1 cellular context compared by ENCODE assay signal in genomic region chr22:19674129-19674928, GRCh38.
TF ChIP-seq lines count a peak whose summit lies in the region.

No MANE protein-coding gene starts in this region.

TF ChIP-seq in K562, 482 proteins besides CTCF, POLR2A, EP300 and RAD21 (continues in another document):
- TF ChIP-seq FOXK1 (CRISPR knock-in tag; IDR thresholded peaks at IDR 0.05; ENCODE audit: borderline replicate concordance) (peak; percentile 68; the same call in 1 of the 2 replicates), EZH2 (IDR thresholded peaks at IDR 0.05; ENCODE audit: borderline replicate concordance, low read depth, low read length) (0 out of 2 replicates have a peak, but pooled peaks have one; percentile 2), ATF3 (IDR thresholded peaks at IDR 0.05) (no peak), ATF3 (CRISPR knock-in tag; conservative IDR thresholded peaks at IDR 0.05) (0 out of 2 replicates have a peak, but pooled peaks have one; percentile 10), ZBTB40 (IDR thresholded peaks at IDR 0.05) (no peak), ZBTB40 (CRISPR knock-in tag; IDR thresholded peaks at IDR 0.05) (0 out of 2 replicates have a peak, but pooled peaks have one; percentile 39), PRMT5 (CRISPR knock-in tag; IDR thresholded peaks at IDR 0.05) (no peak), RNF2 (IDR thresholded peaks at IDR 0.05) (peak; percentile 42; the same call in 1 of the 2 replicates), E2F4 (CRISPR knock-in tag; IDR thresholded peaks at IDR 0.05; ENCODE audit: low read depth) (0 out of 2 replicates have a peak, but pooled peaks have one; percentile 10), TFAP4 (CRISPR knock-in tag; IDR thresholded peaks at IDR 0.05; ENCODE audit: borderline replicate concordance) (peak; percentile 37; the same call in 1 of the 2 replicates), SMARCC2 (IDR thresholded peaks at IDR 0.05; ENCODE audit: low read depth) (no peak), NFXL1 (CRISPR knock-in tag; IDR thresholded peaks at IDR 0.05) (no peak), SMC3 (conservative IDR thresholded peaks at IDR 0.05; ENCODE audit: insufficient read depth, low read depth, low read length) (0 out of 2 replicates have a peak, but pooled peaks have one; percentile 8), CEBPB (tag; IDR thresholded peaks at IDR 0.05) (0 out of 2 replicates have a peak, but pooled peaks have one; percentile 18), RUNX1 (IDR thresholded peaks at IDR 0.05; ENCODE audit: low read depth) (no peak), IRF1 (CRISPR knock-in tag; IDR thresholded peaks at IDR 0.05; ENCODE audit: borderline replicate concordance) (no peak), ZNF699 (CRISPR knock-in tag; IDR thresholded peaks at IDR 0.05; ENCODE audit: insufficient replicate concordance) (peak; percentile 75), ZZZ3 (IDR thresholded peaks at IDR 0.05) (no peak), ZNF592 (IDR thresholded peaks at IDR 0.05) (no peak), ZNF639 (CRISPR knock-in tag; conservative IDR thresholded peaks at IDR 0.05 in 1 of 2, IDR thresholded peaks at IDR 0.05 in 1 of 2) (0 out of 4 replicates have a peak, but pooled peaks of 1 of the 2 experiments have one; percentile 72), LCOR (CRISPR knock-in tag; IDR thresholded peaks at IDR 0.05) (0 out of 2 replicates have a peak, but pooled peaks have one; percentile 44), EGR1 (conservative IDR thresholded peaks at IDR 0.05) (0 out of 2 replicates have a peak, but pooled peaks have one; percentile 5), MLX (CRISPR knock-in tag; conservative IDR thresholded peaks at IDR 0.05) (no peak), ETS2 (tag; IDR thresholded peaks at IDR 0.05; ENCODE audit: borderline replicate concordance, poor library complexity, severe bottlenecking) (peak; percentile 39), ZNF224 (CRISPR knock-in tag; IDR thresholded peaks at IDR 0.05) (no peak), RERE (CRISPR knock-in tag; IDR thresholded peaks at IDR 0.05; ENCODE audit: borderline replicate concordance) (peak; percentile 97; the same call in 1 of the 2 replicates)
